In the genomic region with DNA sequence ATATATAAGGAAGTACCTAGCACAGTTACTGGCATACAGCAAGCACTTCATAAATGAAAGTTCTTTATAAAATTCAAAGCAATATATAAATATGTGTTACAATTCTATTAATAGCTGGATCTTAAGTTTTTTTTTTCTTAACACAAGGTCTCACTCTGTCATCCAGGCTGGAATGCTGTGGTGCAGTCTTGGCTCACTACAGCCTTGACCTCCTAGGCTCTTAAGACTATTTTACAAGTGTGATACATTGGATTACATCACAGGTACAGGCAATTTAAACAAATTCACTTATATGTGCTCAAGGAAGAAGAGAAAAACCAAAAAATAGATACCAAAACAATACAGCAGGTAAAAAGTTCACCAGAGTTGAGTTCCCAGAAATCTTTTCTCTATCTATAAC, we compare ENCODE assay signal across 27 cellular contexts.
A peak's percentile ranks its signal among the peaks of the same experiment; 100 is the strongest.
DNase-seq lines count a peak whose midpoint lies in the region; ATAC-seq and TF ChIP-seq lines count a peak whose summit lies in the region.
"Had no signal": no experiment of that assay in that cellular context is flagged by ENCODE, and none has a peak within 500 bp of the region (broad histone marks: within the 10 kb centered on the region; RNA-seq: fewer than 3 reads in every experiment).

No MANE protein-coding gene starts in this region.

- H3K36me3 ChIP-seq in IMR-90 (ENCODE audit: control insufficient read depth, insufficient read depth, low read length) (peaks cover 1% of the 10 kb centered on the region; the same call in 1 of the 2 replicates), brain microvascular endothelial cell (replicated peaks) (peaks cover 7% of the 10 kb centered on the region)
- H3K36me3 ChIP-seq: BE2C had no signal

- H2AK9ac ChIP-seq in IMR-90 (replicated peaks; ENCODE audit: low read depth, low read length, poor library complexity), result no peak overlapping the region

- no peak overlapping the region for H3K56ac ChIP-seq in IMR-90 (ENCODE audit: extremely low read depth, insufficient read depth, low read length)

- CTCF ChIA-PET in AG04449 (lab: Yijun Ruan, JAX) (no interaction called here), IMR-90 (lab: Yijun Ruan, JAX) (interaction anchor here (0.6 kb wide), 1 partner anchor 33 kb away, joined by 4 read pairs; no protein-coding TSS in a partner anchor)

- peaks cover 0 to 4% of the 10 kb centered on the region in 2 experiments; a peak in 1 of 4 replicates for H3K79me1 ChIP-seq in IMR-90 (ENCODE audit: low read depth in 1 of 2, low read length in 2 of 2)

- H4K91ac ChIP-seq in IMR-90 (ENCODE audit: insufficient read depth, low read depth, low read length), result no peak overlapping the region

- no peak overlapping the region for H3K4ac ChIP-seq in IMR-90 (ENCODE audit: low read depth, low read length)

- no peak overlapping the region for H3K18ac ChIP-seq in IMR-90 (ENCODE audit: low read depth, low read length)

- no peak overlapping the region for H3K14ac ChIP-seq in IMR-90 (replicated peaks; ENCODE audit: low read depth, low read length)

- H3K4me2 ChIP-seq in IMR-90 (ENCODE audit: low read depth, low read length), result no peak overlapping the region

- no peak overlapping the region for H3K9ac ChIP-seq in IMR-90 (ENCODE audit: low read depth, low read length)
- H3K9ac ChIP-seq: parathyroid adenoma had no signal

- POLR2A ChIA-PET in AG04449 (lab: Yijun Ruan, JAX) (no interaction called here), IMR-90 (lab: Charles Lee; ENCODE audit: unreplicated experiment) (no interaction called here)

- dilution Hi-C loops in IMR-90 (cut with HindIII; ENCODE audit: low sequenced_read_pairs, unreplicated experiment), result no loop called here

- no peak overlapping the region for H2BK120ac ChIP-seq in IMR-90 (ENCODE audit: low read depth, low read length)

- H2AFZ ChIP-seq in IMR-90 (replicated peaks; ENCODE audit: low read length, poor library complexity), result no peak overlapping the region
- H2AFZ ChIP-seq: parathyroid adenoma had no signal

- no peaks in the 10 kb centered on the region for H4K20me1 ChIP-seq in IMR-90 (ENCODE audit: insufficient read depth, low read length)

- H3K4me1 ChIP-seq in IMR-90 (ENCODE audit: control insufficient read depth, insufficient read depth, low read length), result no peaks in the 10 kb centered on the region
- H3K4me1 ChIP-seq: BE2C, foreskin keratinocyte, parathyroid adenoma had no signal

- no peak overlapping the region for H2BK15ac ChIP-seq in IMR-90 (ENCODE audit: low read depth, low read length)

- H4K8ac ChIP-seq in IMR-90 (ENCODE audit: low read depth in 2 of 2, low read length in 2 of 2), result no peak overlapping the region

- H3K27me3 ChIP-seq in IMR-90 (ENCODE audit: control insufficient read depth, insufficient read depth, low read length) (no peaks in the 10 kb centered on the region), brain microvascular endothelial cell (replicated peaks) (no peaks in the 10 kb centered on the region)
- H3K27me3 ChIP-seq: BE2C, foreskin keratinocyte had no signal

- H3K4me3 ChIP-seq in AG04449 (ENCODE audit: low read depth, low read length), result no peak overlapping the region
- H3K4me3 ChIP-seq in IMR-90 (ENCODE audit: insufficient read depth, low read depth, low read length), result no peak overlapping the region
- no peak overlapping the region for H3K4me3 ChIP-seq in brain microvascular endothelial cell (ENCODE audit: low read depth, low read length)
- H3K4me3 ChIP-seq: skin epidermis, thoracic aorta had no signal

- TF ChIP-seq RAD21 in IMR-90 (IDR thresholded peaks at IDR 0.05; ENCODE audit: low read length), result no peak

- H2BK5ac ChIP-seq in IMR-90 (ENCODE audit: low read depth, low read length, poor library complexity, severe bottlenecking), result no peak overlapping the region

- no peak for TF ChIP-seq CTCF in AG04449 (IDR thresholded peaks at IDR 0.05; ENCODE audit: insufficient read depth, low read length, missing control alignments)
- TF ChIP-seq CTCF in IMR-90 (conservative IDR thresholded peaks at IDR 0.05; ENCODE audit: low read depth, low read length), result no peak
- TF ChIP-seq CTCF in brain microvascular endothelial cell (IDR thresholded peaks at IDR 0.05; ENCODE audit: low read depth, low read length, missing control alignments), result no peak

- H3K9me1 ChIP-seq in IMR-90 (ENCODE audit: insufficient read depth, low read length), result no peaks in the 10 kb centered on the region

- no peak for TF ChIP-seq POLR2A in IMR-90 (IDR thresholded peaks at IDR 0.05; ENCODE audit: low read depth, low read length)

- no peak for ATAC-seq in IMR-90 (ENCODE audit: low read depth)
- no peak for ATAC-seq in activated CD4-positive, CD25-positive, alpha-beta regulatory T cell treated with anti-CD3 and anti-CD28 coated beads, Interleukin-2, amount 50 U/mL, for 24 hours
- ATAC-seq: foreskin keratinocyte; left ventricle myocardium superior; stimulated activated memory B cell treated with anti-CD40 and anti-IgM and Interleukin-4, amounts not matched to agents 10 μg/mL and 1 μg/mL and 100 μg/mL, for 72 hours had no signal

- no peak overlapping the region for H2BK20ac ChIP-seq in IMR-90 (ENCODE audit: low read depth, low read length)

- H4K5ac ChIP-seq in IMR-90 (ENCODE audit: low read depth, low read length), result no peak overlapping the region

- no peaks in the 10 kb centered on the region for H3K9me3 ChIP-seq in IMR-90 (ENCODE audit: control insufficient read depth, insufficient read depth, low read length)
- H3K9me3 ChIP-seq: BE2C, thoracic aorta had no signal

- no peak overlapping the region for H2AK5ac ChIP-seq in IMR-90 (ENCODE audit: low read depth, low read length)

- in situ Hi-C loops in IMR-90 (cut with MboI; ENCODE audit: low sequenced_read_pairs), result no loop called here
- in situ Hi-C loops in brain microvascular endothelial cell (cut with HindIII; ENCODE audit: low pct_ligation_motif_present, low sequenced_read_pairs), result no loop called here

- DNase-seq in AG04449 (ENCODE audit: low read depth, low spot score) (peak; percentile 36), IMR-90 (peak; percentile 79), brain microvascular endothelial cell (peak; percentile 52), iris pigment epithelial cell (ENCODE audit: low read depth) (peak; percentile 88), DMS53 treated with DMSO at 0.1 percent for 48 hours (lab: John Stamatoyannopoulos, UW; ENCODE audit: unreplicated experiment) (no peak), putamen (ENCODE audit: low spot score) (no peak)
- DNase-seq in activated CD4-positive, alpha-beta T cell treated with anti-CD3 and anti-CD28 coated beads for 4 hours, result no peak
- DNase-seq: activated CD4-positive, alpha-beta T cell treated with anti-CD3 and anti-CD28 coated beads for 1 hour; activated CD8-positive, alpha-beta memory T cell treated with anti-CD3 and anti-CD28 coated beads for 24 hours; activated naive CD4-positive, alpha-beta T cell treated with anti-CD3 and anti-CD28 coated beads, Interleukin-2, amount 10 ng/mL, durations not matched to agents 7 days and 5 days; activated T-cell treated with anti-CD3 and anti-CD28 coated beads, Interleukin-2, amount 50 U/mL, for 48 hours; aorta; BE2C; endodermal cell; hippocampal formation; left ventricle myocardium superior; NCI-H510A; nephron progenitor cell; stimulated activated CD4-positive, alpha-beta T cell treated with anti-CD3 and anti-CD28 coated beads, Interleukin-2, amount 100 ng/mL, for 24 hours had no signal

- no peak overlapping the region for H3K23ac ChIP-seq in IMR-90 (ENCODE audit: low read depth, low read length)

- BruUV-seq in IMR-90 (replicated peaks; lab: Mats Ljungman, UMichigan), result no TSS peak

- intact Hi-C loops in IMR-90 (cut with micrococcal nuclease), result no loop called here

- H3K27ac ChIP-seq in IMR-90 (ENCODE audit: insufficient read depth, low read length) (no peak overlapping the region), brain microvascular endothelial cell (no peak overlapping the region)
- H3K27ac ChIP-seq: 22Rv1, foreskin keratinocyte, HL-60, parathyroid adenoma, skin epidermis, thoracic aorta had no signal

TF ChIP-seq in IMR-90, 13 proteins besides CTCF, POLR2A, EP300 and RAD21:
- TF ChIP-seq NFE2L2 (IDR thresholded peaks at IDR 0.05; ENCODE audit: low read depth, low read length), result no peak
- TF ChIP-seq CEBPB (IDR thresholded peaks at IDR 0.05; ENCODE audit: low read depth, low read length), result peak; percentile 40; the same call in 1 of the 2 replicates

Comparison
In these comparisons a context has a peak if more than half of its experiments do, and no peak if none do; other contexts are left out.
1. DNase-seq: peak in AG04449 (single experiment), IMR-90 (single experiment), brain microvascular endothelial cell (single experiment) and iris pigment epithelial cell (single experiment); none in DMS53 treated with DMSO at 0.1 percent for 48 hours (single experiment), putamen (single experiment) and activated CD4-positive, alpha-beta T cell treated with anti-CD3 and anti-CD28 coated beads for 4 hours (0 of 2).